ENCODE assay signal across 1 cellular context in genomic region chr2:112843836-112844235, GRCh38.
TF ChIP-seq lines count a peak whose summit lies in the region.

No MANE protein-coding gene starts in this region.

TF ChIP-seq in HepG2, 621 proteins besides CTCF, POLR2A, EP300 and RAD21:
- TF ChIP-seq ZKSCAN8 (CRISPR knock-in tag; IDR thresholded peaks at IDR 0.05; ENCODE audit: borderline replicate concordance) = no peak
- TF ChIP-seq PLRG1 (conservative IDR thresholded peaks at IDR 0.05) = no peak
- no peak for TF ChIP-seq ZNF703 (CRISPR knock-in tag; IDR thresholded peaks at IDR 0.05; ENCODE audit: borderline replicate concordance)
- TF ChIP-seq ARID2 (CRISPR knock-in tag; IDR thresholded peaks at IDR 0.05; ENCODE audit: borderline replicate concordance) = no peak
- no peak for TF ChIP-seq TRIM22 (IDR thresholded peaks at IDR 0.05)
- no peak for TF ChIP-seq ZNF891 (CRISPR knock-in tag; IDR thresholded peaks at IDR 0.05)
- TF ChIP-seq FOXA3 (CRISPR knock-in tag; IDR thresholded peaks at IDR 0.05) = peak; percentile 39; the same call in 1 of the 2 replicates
- TF ChIP-seq BCL6 (CRISPR knock-in tag; IDR thresholded peaks at IDR 0.05) = 0 out of 2 replicates have a peak, but pooled peaks have one; percentile 10
- no peak for TF ChIP-seq XRCC5 (optimal IDR thresholded peaks at IDR 0.05; ENCODE audit: low read length)
- TF ChIP-seq ZFP36L2 (CRISPR knock-in tag; IDR thresholded peaks at IDR 0.05) = no peak
- TF ChIP-seq HMGXB4 (CRISPR knock-in tag; IDR thresholded peaks at IDR 0.05; ENCODE audit: borderline replicate concordance in 1 of 2, low read depth in 1 of 2) = no peak
- no peak for TF ChIP-seq ZBTB39 (CRISPR knock-in tag; IDR thresholded peaks at IDR 0.05)
- no peak for TF ChIP-seq ZFP62 (CRISPR knock-in tag; IDR thresholded peaks at IDR 0.05)
- TF ChIP-seq ZNF350 (CRISPR knock-in tag; IDR thresholded peaks at IDR 0.05; ENCODE audit: borderline replicate concordance, low read depth) = no peak
- TF ChIP-seq SOX6 (IDR thresholded peaks at IDR 0.05) = no peak
- no peak for TF ChIP-seq SOX6 (CRISPR knock-in tag; IDR thresholded peaks at IDR 0.05)
- TF ChIP-seq ZNF839 (CRISPR knock-in tag; IDR thresholded peaks at IDR 0.05; ENCODE audit: borderline replicate concordance) = no peak
- 0 out of 2 replicates have a peak, but pooled peaks have one; percentile 9 for TF ChIP-seq HNF4A (CRISPR knock-in tag; IDR thresholded peaks at IDR 0.05)
- peak; percentile 69; the same call in 1 of the 2 replicates for TF ChIP-seq HIC2 (CRISPR knock-in tag; IDR thresholded peaks at IDR 0.05; ENCODE audit: low read depth)
TF ChIP-seq in HepG2: peak in this region for 4.
